ENCODE assay signal across 8 cellular contexts in genomic region chr5:181246276-181247050, GRCh38. TPM values are rescaled to one million over a fixed set of nuclear protein-coding genes. Genes with fewer than 3 reads are reported as not detected.
DNase-seq lines count a peak whose midpoint lies in the region; ATAC-seq and TF ChIP-seq lines count a peak whose summit lies in the region.

No MANE protein-coding gene starts in this region.

- H3K4me3 ChIP-seq in DOHH2 (ENCODE audit: low read length), result peak overlapping the region; percentile 87
- peak overlapping the region; percentile 89 for H3K4me3 ChIP-seq in HEK293 (ENCODE audit: low read depth, low read length)
- peak overlapping the region; percentile 95 for H3K4me3 ChIP-seq in PC-9
- peak overlapping the region; percentile 94 for H3K4me3 ChIP-seq in left ventricle myocardium inferior

- peaks cover 16% of the 10 kb centered on the region; the same call in 1 of the 2 replicates for H4K20me1 ChIP-seq in DOHH2 (ENCODE audit: control insufficient read depth, insufficient read depth, low read depth, low read length)
- peaks cover 54% of the 10 kb centered on the region for H4K20me1 ChIP-seq in PC-9 (ENCODE audit: insufficient read depth)

- peak overlapping the region; percentile 85 for H2AFZ ChIP-seq in PC-9

- CTCF ChIA-PET in HEK293 (lab: Yijun Ruan, JAX), result no interaction called here
- CTCF ChIA-PET in PC-9 (lab: Charles Lee), result no interaction called here

- peak overlapping the region; percentile 92 for H3K4me2 ChIP-seq in DOHH2 (ENCODE audit: low read length)
- H3K4me2 ChIP-seq in PC-9, result peak overlapping the region; percentile 100

- peaks cover 54% of the 10 kb centered on the region for H3K4me1 ChIP-seq in DOHH2 (ENCODE audit: control insufficient read depth, low read length)
- H3K4me1 ChIP-seq in HEK293 (ENCODE audit: control insufficient read depth, insufficient read depth, low read length), result no peaks in the 10 kb centered on the region
- H3K4me1 ChIP-seq in PC-9 (replicated peaks; ENCODE audit: insufficient read depth), result peaks cover 44% of the 10 kb centered on the region
- H3K4me1 ChIP-seq in left ventricle myocardium inferior, result peaks cover 96% of the 10 kb centered on the region

- no peak for ATAC-seq in GM18858 (IDR thresholded peaks at IDR 0.05; ENCODE audit: unreplicated experiment)

- H3K27me3 ChIP-seq in DOHH2 (ENCODE audit: control insufficient read depth, low read length) (no peaks in the 10 kb centered on the region), PC-9 (ENCODE audit: insufficient read depth, low read depth) (no peaks in the 10 kb centered on the region), left ventricle myocardium inferior (ENCODE audit: low read depth) (no peaks in the 10 kb centered on the region)

- DNase-seq in PC-9 (peak; percentile 76 to 93), left ventricle myocardium inferior (peak; percentile 94), retina (peak; percentile 92)
- peak; percentile 21 for DNase-seq in activated naive CD8-positive, alpha-beta T cell treated with anti-CD3 and anti-CD28 coated beads, Interleukin-2, amount 50 U/mL, for 16 hours (ENCODE audit: low read depth, low spot score)
- DNase-seq in stimulated activated naive CD4-positive, alpha-beta T cell treated with Interleukin-2 at 50 U/mL for 16 hours (lab: John Stamatoyannopoulos, UW), result no peak

- H3K27ac ChIP-seq in DOHH2 (ENCODE audit: low read depth, low read length) (peak overlapping the region; percentile 90), HEK293 (ENCODE audit: extremely low read depth, low read depth, low read length) (peak overlapping the region; percentile 94), PC-9 (peak overlapping the region; percentile 97), left ventricle myocardium inferior (replicated peaks) (peak overlapping the region; percentile 99)

- no TSS peak for BruUV-seq in PC-9 (replicated peaks; lab: Mats Ljungman, UMichigan)

- no peaks in the 10 kb centered on the region for H3K9me2 ChIP-seq in DOHH2 (replicated peaks; ENCODE audit: control insufficient read depth, low read length)
- no peaks in the 10 kb centered on the region for H3K9me2 ChIP-seq in PC-9 (ENCODE audit: insufficient read depth)

- peaks cover 28% of the 10 kb centered on the region for H3F3A ChIP-seq in DOHH2 (ENCODE audit: control insufficient read depth, insufficient read depth)
- H3F3A ChIP-seq in PC-9 (ENCODE audit: insufficient read depth, low read depth), result peaks cover 49% of the 10 kb centered on the region

- peaks cover 90% of the 10 kb centered on the region for H3K79me2 ChIP-seq in DOHH2 (ENCODE audit: control insufficient read depth, low read length)
- peaks cover 90% of the 10 kb centered on the region for H3K79me2 ChIP-seq in PC-9 (ENCODE audit: low read depth)

- POLR2A ChIA-PET in HEK293 (lab: Yijun Ruan, JAX) (interaction anchor here (1.2 to 4.9 kb wide), 3 partner anchors 10 to 23 kb away, joined by 3 to 47 read pairs (median 7); partner anchors contain the start of genes TRIM41 and TRIM52), PC-9 (lab: Charles Lee; ENCODE audit: unreplicated experiment) (interaction anchor here (0.6 kb wide), 1 partner anchor 11 kb away, joined by 5 read pairs; no protein-coding TSS in a partner anchor)

- peaks cover 43% of the 10 kb centered on the region for H3K36me3 ChIP-seq in DOHH2 (ENCODE audit: control insufficient read depth, low read length)
- H3K36me3 ChIP-seq in HEK293 (ENCODE audit: control insufficient read depth in 2 of 2, insufficient read depth in 1 of 2, low read length in 2 of 2), result peaks cover 4 to 55% of the 10 kb centered on the region in 2 experiments; a peak in 2 of 3 replicates
- peaks cover 32% of the 10 kb centered on the region for H3K36me3 ChIP-seq in PC-9 (ENCODE audit: low read depth)
- peaks cover 8% of the 10 kb centered on the region for H3K36me3 ChIP-seq in left ventricle myocardium inferior

- intact Hi-C loops in PC-9 (cut with micrococcal nuclease; ENCODE audit: unreplicated experiment), result loop anchor here (2.0 kb wide), 1 partner anchor 14 kb away; the partner anchor contains the start of gene TRIM52
- intact Hi-C loops in left ventricle myocardium inferior (cut with micrococcal nuclease), result no loop called here

- TF ChIP-seq CTCF in DOHH2 (IDR thresholded peaks at IDR 0.05; ENCODE audit: low read depth, low read length, poor library complexity, severe bottlenecking), result no peak
- TF ChIP-seq CTCF in HEK293 (tag by site-specific recombination; IDR thresholded peaks at IDR 0.05), result peak; percentile 25; the same call in 1 of the 2 replicates
- TF ChIP-seq CTCF in PC-9 (conservative IDR thresholded peaks at IDR 0.05), result no peak
- TF ChIP-seq CTCF in left ventricle myocardium inferior (IDR thresholded peaks at IDR 0.05; ENCODE audit: borderline replicate concordance), result no peak

- H3K9me3 ChIP-seq in DOHH2 (ENCODE audit: control insufficient read depth, insufficient read depth, low read length), result no peaks in the 10 kb centered on the region
- H3K9me3 ChIP-seq in HEK293 (ENCODE audit: control insufficient read depth, insufficient read depth, low read depth, low read length), result no peaks in the 10 kb centered on the region
- H3K9me3 ChIP-seq in PC-9 (ENCODE audit: insufficient read depth, low read depth), result no peaks in the 10 kb centered on the region
- H3K9me3 ChIP-seq in left ventricle myocardium inferior (replicated peaks), result no peaks in the 10 kb centered on the region

TF ChIP-seq in HEK293, 187 proteins besides CTCF, POLR2A, EP300 and RAD21 (continues in another document):
- TF ChIP-seq ZNF155 (tag by site-specific recombination; IDR thresholded peaks at IDR 0.05), result no peak
- TF ChIP-seq, protein P1, sequence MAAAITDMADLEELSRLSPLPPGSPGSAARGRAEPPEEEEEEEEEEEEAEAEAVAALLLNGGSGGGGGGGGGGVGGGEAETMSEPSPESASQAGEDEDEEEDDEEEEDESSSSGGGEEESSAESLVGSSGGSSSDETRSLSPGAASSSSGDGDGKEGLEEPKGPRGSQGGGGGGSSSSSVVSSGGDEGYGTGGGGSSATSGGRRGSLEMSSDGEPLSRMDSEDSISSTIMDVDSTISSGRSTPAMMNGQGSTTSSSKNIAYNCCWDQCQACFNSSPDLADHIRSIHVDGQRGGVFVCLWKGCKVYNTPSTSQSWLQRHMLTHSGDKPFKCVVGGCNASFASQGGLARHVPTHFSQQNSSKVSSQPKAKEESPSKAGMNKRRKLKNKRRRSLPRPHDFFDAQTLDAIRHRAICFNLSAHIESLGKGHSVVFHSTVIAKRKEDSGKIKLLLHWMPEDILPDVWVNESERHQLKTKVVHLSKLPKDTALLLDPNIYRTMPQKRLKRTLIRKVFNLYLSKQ (tag by site-specific recombination; IDR thresholded peaks at IDR 0.05; ENCODE audit: borderline replicate concordance), result no peak
- no peak for TF ChIP-seq ZNF747 (tag by site-specific recombination; IDR thresholded peaks at IDR 0.05)
- no peak for TF ChIP-seq ZNF157 (tag by site-specific recombination; IDR thresholded peaks at IDR 0.05)
- TF ChIP-seq, protein P2, sequence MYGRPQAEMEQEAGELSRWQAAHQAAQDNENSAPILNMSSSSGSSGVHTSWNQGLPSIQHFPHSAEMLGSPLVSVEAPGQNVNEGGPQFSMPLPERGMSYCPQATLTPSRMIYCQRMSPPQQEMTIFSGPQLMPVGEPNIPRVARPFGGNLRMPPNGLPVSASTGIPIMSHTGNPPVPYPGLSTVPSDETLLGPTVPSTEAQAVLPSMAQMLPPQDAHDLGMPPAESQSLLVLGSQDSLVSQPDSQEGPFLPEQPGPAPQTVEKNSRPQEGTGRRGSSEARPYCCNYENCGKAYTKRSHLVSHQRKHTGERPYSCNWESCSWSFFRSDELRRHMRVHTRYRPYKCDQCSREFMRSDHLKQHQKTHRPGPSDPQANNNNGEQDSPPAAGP (tag by site-specific recombination; IDR thresholded peaks at IDR 0.05), result 0 out of 2 replicates have a peak, but pooled peaks have one; percentile 20
- TF ChIP-seq, protein P3, sequence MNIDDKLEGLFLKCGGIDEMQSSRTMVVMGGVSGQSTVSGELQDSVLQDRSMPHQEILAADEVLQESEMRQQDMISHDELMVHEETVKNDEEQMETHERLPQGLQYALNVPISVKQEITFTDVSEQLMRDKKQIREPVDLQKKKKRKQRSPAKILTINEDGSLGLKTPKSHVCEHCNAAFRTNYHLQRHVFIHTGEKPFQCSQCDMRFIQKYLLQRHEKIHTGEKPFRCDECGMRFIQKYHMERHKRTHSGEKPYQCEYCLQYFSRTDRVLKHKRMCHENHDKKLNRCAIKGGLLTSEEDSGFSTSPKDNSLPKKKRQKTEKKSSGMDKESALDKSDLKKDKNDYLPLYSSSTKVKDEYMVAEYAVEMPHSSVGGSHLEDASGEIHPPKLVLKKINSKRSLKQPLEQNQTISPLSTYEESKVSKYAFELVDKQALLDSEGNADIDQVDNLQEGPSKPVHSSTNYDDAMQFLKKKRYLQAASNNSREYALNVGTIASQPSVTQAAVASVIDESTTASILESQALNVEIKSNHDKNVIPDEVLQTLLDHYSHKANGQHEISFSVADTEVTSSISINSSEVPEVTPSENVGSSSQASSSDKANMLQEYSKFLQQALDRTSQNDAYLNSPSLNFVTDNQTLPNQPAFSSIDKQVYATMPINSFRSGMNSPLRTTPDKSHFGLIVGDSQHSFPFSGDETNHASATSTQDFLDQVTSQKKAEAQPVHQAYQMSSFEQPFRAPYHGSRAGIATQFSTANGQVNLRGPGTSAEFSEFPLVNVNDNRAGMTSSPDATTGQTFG (tag by site-specific recombination; IDR thresholded peaks at IDR 0.05; ENCODE audit: borderline replicate concordance), result no peak
- peak; percentile 50; the same call in 1 of the 2 replicates for TF ChIP-seq WT1 (tag by site-specific recombination; IDR thresholded peaks at IDR 0.05)
- no peak for TF ChIP-seq HOXA7 (CRISPR knock-in tag; IDR thresholded peaks at IDR 0.05; ENCODE audit: borderline replicate concordance)
- TF ChIP-seq KLF9 (tag by site-specific recombination; IDR thresholded peaks at IDR 0.05; ENCODE audit: low read depth), result peak; percentile 98
- no peak for TF ChIP-seq ZNF132 (tag by site-specific recombination; IDR thresholded peaks at IDR 0.05; ENCODE audit: borderline replicate concordance)

RNA-seq across cellular contexts. Expression of gene RACK1, which starts 2.8 kb away (rescaled TPM):
- total RNA-seq in PC-9 (2021), result 2,373 and 2,766 TPM in 2 replicates
- 628 TPM for total RNA-seq in left ventricle myocardium inferior

RNA-seq across cellular contexts. Expression of gene TRIM52, which starts 14.5 kb away (rescaled TPM):
- 15.2 and 15.7 TPM in 2 replicates for total RNA-seq in PC-9 (2021)
- 8.5 TPM for total RNA-seq in left ventricle myocardium inferior

RNA-seq across cellular contexts. Expression of gene TRIM41, which starts 23.4 kb away (rescaled TPM):
- total RNA-seq in PC-9 (2021) (57.6 and 66.0 TPM in 2 replicates), left ventricle myocardium inferior (26.4 TPM)

RNA-seq across cellular contexts. Expression of gene TRIM7, which starts 41.5 kb away (rescaled TPM):
- total RNA-seq in PC-9 (2021), result 9.2 and 10.4 TPM in 2 replicates
- 6.4 TPM for total RNA-seq in left ventricle myocardium inferior
